ENCODE assay signal across 2 cellular contexts in genomic region chr12:76345569-76345968, GRCh38.
TF ChIP-seq lines count a peak whose summit lies in the region.

No MANE protein-coding gene starts in this region.

TF ChIP-seq in K562, 482 proteins besides CTCF, POLR2A, EP300 and RAD21 (continued from another document):
- no peak for TF ChIP-seq MLLT1 (IDR thresholded peaks at IDR 0.05)
- TF ChIP-seq, protein P1, sequence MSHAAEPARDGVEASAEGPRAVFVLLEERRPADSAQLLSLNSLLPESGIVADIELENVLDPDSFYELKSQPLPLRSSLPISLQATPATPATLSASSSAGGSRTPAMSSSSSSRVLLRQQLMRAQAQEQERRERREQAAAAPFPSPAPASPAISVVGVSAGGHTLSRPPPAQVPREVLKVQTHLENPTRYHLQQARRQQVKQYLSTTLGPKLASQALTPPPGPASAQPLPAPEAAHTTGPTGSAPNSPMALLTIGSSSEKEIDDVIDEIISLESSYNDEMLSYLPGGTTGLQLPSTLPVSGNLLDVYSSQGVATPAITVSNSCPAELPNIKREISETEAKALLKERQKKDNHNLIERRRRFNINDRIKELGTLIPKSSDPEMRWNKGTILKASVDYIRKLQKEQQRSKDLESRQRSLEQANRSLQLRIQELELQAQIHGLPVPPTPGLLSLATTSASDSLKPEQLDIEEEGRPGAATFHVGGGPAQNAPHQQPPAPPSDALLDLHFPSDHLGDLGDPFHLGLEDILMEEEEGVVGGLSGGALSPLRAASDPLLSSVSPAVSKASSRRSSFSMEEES (CRISPR knock-in tag; IDR thresholded peaks at IDR 0.05): peak; percentile 90
- TF ChIP-seq ZNF316 (IDR thresholded peaks at IDR 0.05): no peak
TF ChIP-seq in K562: peak in this region for 1.

TF ChIP-seq in GM23338, 12 proteins besides CTCF, POLR2A, EP300 and RAD21 (continued from another document):
- TF ChIP-seq ZNF462 (CRISPR knock-in tag; IDR thresholded peaks at IDR 0.05): no peak
- no peak for TF ChIP-seq EZH2phosphoT487 (IDR thresholded peaks at IDR 0.05; ENCODE audit: unreplicated experiment)
- TF ChIP-seq STAT1 (IDR thresholded peaks at IDR 0.05; ENCODE audit: unreplicated experiment): no peak
- no peak for TF ChIP-seq ZNF114 (CRISPR knock-in tag; IDR thresholded peaks at IDR 0.05)
